In genomic region chr7:47285860-47286491, GRCh38 we compare ENCODE assay signal across 11 cellular contexts.
DNase-seq lines count a peak whose midpoint lies in the region; ATAC-seq, FAIRE-seq and TF ChIP-seq lines count a peak whose summit lies in the region.
"Had no signal": no experiment of that assay in that cellular context is flagged by ENCODE, and none has a peak within 500 bp of the region (broad histone marks: within the 10 kb centered on the region; RNA-seq: fewer than 3 reads in every experiment).

No MANE protein-coding gene starts in this region.

- H3K27me3 ChIP-seq in IMR-90 (ENCODE audit: control insufficient read depth, insufficient read depth, low read length) (no peaks in the 10 kb centered on the region), lower lobe of right lung (ENCODE audit: low read depth) (no peaks in the 10 kb centered on the region), vagina (no peaks in the 10 kb centered on the region)

- DNase-seq in IMR-90 (no peak), dedifferentiated amniotic fluid mesenchymal stem cell (ENCODE audit: extremely low spot score) (peak; percentile 87), lower lobe of right lung (no peak), vagina (ENCODE audit: extremely low spot score in 2 of 2) (no peak), glomerular visceral epithelial cell (ENCODE audit: extremely low spot score) (no peak), HTR-8/SVneo (ENCODE audit: insufficient read length, low spot score) (no peak)
- DNase-seq: NCI-H526 treated with DMSO at 0.1 percent for 48 hours, SIG-M5 had no signal

- H3K4ac ChIP-seq in IMR-90 (ENCODE audit: low read depth, low read length), result no peak overlapping the region

- H3K4me3 ChIP-seq in IMR-90 (ENCODE audit: insufficient read depth, low read depth, low read length), result no peak overlapping the region
- no peak overlapping the region for H3K4me3 ChIP-seq in lower lobe of right lung
- no peak overlapping the region for H3K4me3 ChIP-seq in vagina

- H3K56ac ChIP-seq in IMR-90 (ENCODE audit: extremely low read depth, insufficient read depth, low read length), result no peak overlapping the region

- 100% methylated on average over 3 of the region's 9 CpGs; no CpG with 5 or more reads in 1 of the 2 experiments for WGBS in IMR-90 (ENCODE audit: extremely low coverage in 2 of 2, insufficient read length in 1 of 2), 2 experiments

- H3K9ac ChIP-seq in IMR-90 (ENCODE audit: low read depth, low read length), result no peak overlapping the region

- dilution Hi-C loops in IMR-90 (cut with HindIII; ENCODE audit: low sequenced_read_pairs, unreplicated experiment), result no loop called here

- H4K20me1 ChIP-seq in IMR-90 (ENCODE audit: insufficient read depth, low read length), result peaks cover 7% of the 10 kb centered on the region; the same call in 1 of the 2 replicates

- H2BK15ac ChIP-seq in IMR-90 (ENCODE audit: low read depth, low read length), result 0 out of 3 replicates have a peak overlapping the region, but pooled peaks have one; percentile 12

- H3K23ac ChIP-seq in IMR-90 (ENCODE audit: low read depth, low read length), result no peak overlapping the region

- CTCF ChIA-PET in IMR-90 (lab: Yijun Ruan, JAX), result no interaction called here

- no peak overlapping the region for H2BK5ac ChIP-seq in IMR-90 (ENCODE audit: low read depth, low read length, poor library complexity, severe bottlenecking)

- TF ChIP-seq CTCF in IMR-90 (conservative IDR thresholded peaks at IDR 0.05; ENCODE audit: low read depth, low read length), result no peak
- TF ChIP-seq CTCF in lower lobe of right lung (IDR thresholded peaks at IDR 0.05), result no peak
- peak in 1 of 3 experiments; percentile 34 for TF ChIP-seq CTCF in vagina (IDR thresholded peaks at IDR 0.05)

- H4K91ac ChIP-seq in IMR-90 (ENCODE audit: insufficient read depth, low read depth, low read length), result no peak overlapping the region

- no peak for FAIRE-seq in HTR-8/SVneo (lab: Jason Lieb, UNC)
- FAIRE-seq: colon had no signal

- H3K9me1 ChIP-seq in IMR-90 (ENCODE audit: insufficient read depth, low read length), result peaks cover 43% of the 10 kb centered on the region

- no peaks in the 10 kb centered on the region; the same call in 1 of the 2 replicates for H3K4me1 ChIP-seq in IMR-90 (ENCODE audit: control insufficient read depth, insufficient read depth, low read length)
- H3K4me1 ChIP-seq in lower lobe of right lung, result no peaks in the 10 kb centered on the region
- peaks cover 9% of the 10 kb centered on the region for H3K4me1 ChIP-seq in vagina

- peaks cover 19 to 53% of the 10 kb centered on the region in 2 experiments for H3K79me1 ChIP-seq in IMR-90 (ENCODE audit: low read depth in 1 of 2, low read length in 2 of 2)

- H3K9me3 ChIP-seq in IMR-90 (ENCODE audit: control insufficient read depth, insufficient read depth, low read length), result no peaks in the 10 kb centered on the region
- no peaks in the 10 kb centered on the region for H3K9me3 ChIP-seq in lower lobe of right lung
- no peaks in the 10 kb centered on the region for H3K9me3 ChIP-seq in vagina

- in situ Hi-C loops in IMR-90 (cut with MboI; ENCODE audit: low sequenced_read_pairs), result no loop called here

- no peak overlapping the region for H2AK5ac ChIP-seq in IMR-90 (ENCODE audit: low read depth, low read length)

- no peak overlapping the region for H2BK120ac ChIP-seq in IMR-90 (ENCODE audit: low read depth, low read length)

- no peak overlapping the region for H4K5ac ChIP-seq in IMR-90 (ENCODE audit: low read depth, low read length)

- H3K14ac ChIP-seq in IMR-90 (replicated peaks; ENCODE audit: low read depth, low read length), result no peak overlapping the region

- POLR2A ChIA-PET in IMR-90 (lab: Charles Lee; ENCODE audit: unreplicated experiment), result no interaction called here

- no peak for ATAC-seq in IMR-90 (ENCODE audit: low read depth)
- peak; percentile 39 to 69 for ATAC-seq in lower lobe of right lung
- ATAC-seq in HG02840 (IDR thresholded peaks at IDR 0.05; ENCODE audit: low FRiP score, unreplicated experiment), result no peak

- no peak overlapping the region for H4K8ac ChIP-seq in IMR-90 (ENCODE audit: low read depth in 2 of 2, low read length in 2 of 2)

- H3K18ac ChIP-seq in IMR-90 (ENCODE audit: low read depth, low read length), result no peak overlapping the region

- no peak overlapping the region for H3K27ac ChIP-seq in IMR-90 (ENCODE audit: insufficient read depth, low read length)
- no peak overlapping the region for H3K27ac ChIP-seq in lower lobe of right lung
- H3K27ac ChIP-seq in vagina, result peak overlapping the region; percentile 69
- H3K27ac ChIP-seq: HL-60 had no signal

- no peak overlapping the region for H3K4me2 ChIP-seq in IMR-90 (ENCODE audit: low read depth, low read length)

- no peak overlapping the region for H2BK20ac ChIP-seq in IMR-90 (ENCODE audit: low read depth, low read length)

- H2AK9ac ChIP-seq in IMR-90 (replicated peaks; ENCODE audit: low read depth, low read length, poor library complexity), result no peak overlapping the region

- TF ChIP-seq RAD21 in IMR-90 (IDR thresholded peaks at IDR 0.05; ENCODE audit: low read length), result no peak

- TF ChIP-seq POLR2A in IMR-90 (IDR thresholded peaks at IDR 0.05; ENCODE audit: low read depth, low read length) (no peak), vagina (IDR thresholded peaks at IDR 0.05) (no peak)

- H2AFZ ChIP-seq in IMR-90 (replicated peaks; ENCODE audit: low read length, poor library complexity), result no peak overlapping the region

- no TSS peak for BruUV-seq in IMR-90 (replicated peaks; lab: Mats Ljungman, UMichigan)

- H3K36me3 ChIP-seq in IMR-90 (ENCODE audit: control insufficient read depth, insufficient read depth, low read length) (peaks cover 66% of the 10 kb centered on the region), lower lobe of right lung (peaks cover 92% of the 10 kb centered on the region), vagina (peaks cover 0 to 17% of the 10 kb centered on the region in 2 donors)

- intact Hi-C loops in IMR-90 (cut with micrococcal nuclease) (no loop called here), lower lobe of right lung (cut with DNase I) (no loop called here), vagina (cut with DNase I) (no loop called here)

TF ChIP-seq in IMR-90, 13 proteins besides CTCF, POLR2A, EP300 and RAD21:
- TF ChIP-seq RFX5 (IDR thresholded peaks at IDR 0.05; ENCODE audit: low read depth, low read length), result no peak
- TF ChIP-seq MAZ (IDR thresholded peaks at IDR 0.05; ENCODE audit: borderline replicate concordance, low read depth, low read length), result no peak
- no peak for TF ChIP-seq SMC3 (IDR thresholded peaks at IDR 0.05; ENCODE audit: low read depth, low read length)
- no peak for TF ChIP-seq CHD1 (IDR thresholded peaks at IDR 0.05; ENCODE audit: low read depth, low read length)
- TF ChIP-seq FOS (IDR thresholded peaks at IDR 0.05; ENCODE audit: low read depth, low read length), result no peak
- TF ChIP-seq BHLHE40 (IDR thresholded peaks at IDR 0.05; ENCODE audit: low read depth, low read length), result no peak
- TF ChIP-seq ELK1 (IDR thresholded peaks at IDR 0.05; ENCODE audit: borderline replicate concordance, low read depth, low read length), result no peak
- no peak for TF ChIP-seq RCOR1 (IDR thresholded peaks at IDR 0.05; ENCODE audit: insufficient replicate concordance, low read length)
- TF ChIP-seq USF2 (IDR thresholded peaks at IDR 0.05; ENCODE audit: low read depth, low read length), result no peak
- TF ChIP-seq MXI1 (IDR thresholded peaks at IDR 0.05; ENCODE audit: borderline replicate concordance, low read depth, low read length), result no peak
- TF ChIP-seq MAFK (IDR thresholded peaks at IDR 0.05; ENCODE audit: low read depth, low read length), result no peak
- TF ChIP-seq CEBPB (IDR thresholded peaks at IDR 0.05; ENCODE audit: low read depth, low read length), result no peak
- TF ChIP-seq NFE2L2 (IDR thresholded peaks at IDR 0.05; ENCODE audit: low read depth, low read length), result no peak

Comparison
In these comparisons a context has a peak if more than half of its experiments do, and no peak if none do; other contexts are left out.
1. ATAC-seq: peak in lower lobe of right lung (2 of 2); none in IMR-90 (single experiment) and HG02840 (single experiment).